8 cellular contexts compared by ENCODE assay signal in genomic region chr1:10032287-10032589, GRCh38. TPM values are rescaled to one million over a fixed set of nuclear protein-coding genes. Genes with fewer than 3 reads are reported as not detected.
A peak's percentile ranks its signal among the peaks of the same experiment; 100 is the strongest.
DNase-seq lines count a peak whose midpoint lies in the region; ATAC-seq and TF ChIP-seq lines count a peak whose summit lies in the region.

No MANE protein-coding gene starts in this region.

- no peak for ATAC-seq in GM18873 (IDR thresholded peaks at IDR 0.05; ENCODE audit: low FRiP score, unreplicated experiment)
- ATAC-seq in GM19328 (IDR thresholded peaks at IDR 0.05; ENCODE audit: unreplicated experiment), result no peak
- no peak for ATAC-seq in GM21737 (IDR thresholded peaks at IDR 0.05; ENCODE audit: unreplicated experiment)

- peak overlapping the region; percentile 90 for H3K4me3 Mint-ChIP-seq in dendritic cell treated with granulocyte-macrophage colony-stimulating factor and Interleukin-4, amounts not matched to agents 40 ng/mL and 50 ng/mL, for 4 days
- H3K4me3 Mint-ChIP-seq in neural crest cell, result peak overlapping the region; percentile 82

- no peaks in the 10 kb centered on the region for H3K9me3 Mint-ChIP-seq in dendritic cell treated with granulocyte-macrophage colony-stimulating factor and Interleukin-4, amounts not matched to agents 40 ng/mL and 50 ng/mL, for 4 days
- H3K9me3 Mint-ChIP-seq in neural crest cell, result no peaks in the 10 kb centered on the region

- H3K27ac ChIP-seq in BLaER1, result peak overlapping the region; percentile 33; the same call in 1 of the 2 replicates

- H3K79me2 ChIP-seq in Loucy (ENCODE audit: insufficient read depth, low read length), result peaks cover 37% of the 10 kb centered on the region

- peaks cover 23% of the 10 kb centered on the region for H3K4me1 ChIP-seq in BLaER1
- peaks cover 28% of the 10 kb centered on the region for H3K4me1 ChIP-seq in Loucy (ENCODE audit: insufficient read depth, low read length, poor library complexity, severe bottlenecking)

- peaks cover 13% of the 10 kb centered on the region for H4K20me1 ChIP-seq in BLaER1
- H4K20me1 ChIP-seq in Loucy (ENCODE audit: insufficient read depth, low read length, poor library complexity, severe bottlenecking), result peaks cover 11% of the 10 kb centered on the region

- peak overlapping the region; percentile 91 for H3K27ac Mint-ChIP-seq in dendritic cell treated with granulocyte-macrophage colony-stimulating factor and Interleukin-4, amounts not matched to agents 40 ng/mL and 50 ng/mL, for 4 days
- peak overlapping the region; percentile 96 for H3K27ac Mint-ChIP-seq in neural crest cell (ENCODE audit: unreplicated experiment)

- H3K4me1 Mint-ChIP-seq in dendritic cell treated with granulocyte-macrophage colony-stimulating factor and Interleukin-4, amounts not matched to agents 40 ng/mL and 50 ng/mL, for 4 days (ENCODE audit: low read depth), result peaks cover 38% of the 10 kb centered on the region
- H3K4me1 Mint-ChIP-seq in neural crest cell, result peaks cover 37% of the 10 kb centered on the region

- peak overlapping the region; percentile 61; the same call in 1 of the 2 replicates for H3K9ac ChIP-seq in BLaER1
- H3K9ac ChIP-seq in Loucy (ENCODE audit: low read depth, low read length, poor library complexity, severe bottlenecking), result peak overlapping the region; percentile 74

- peaks cover 20% of the 10 kb centered on the region for H3K36me3 Mint-ChIP-seq in dendritic cell treated with granulocyte-macrophage colony-stimulating factor and Interleukin-4, amounts not matched to agents 40 ng/mL and 50 ng/mL, for 4 days (ENCODE audit: low read depth)
- no peaks in the 10 kb centered on the region for H3K36me3 Mint-ChIP-seq in neural crest cell (ENCODE audit: low read depth)

- H3K4me3 ChIP-seq in BLaER1 (peak overlapping the region; percentile 54; the same call in 1 of the 2 replicates), Loucy (ENCODE audit: low read length, poor library complexity, severe bottlenecking) (peak overlapping the region; percentile 70)

- H3F3A ChIP-seq in Loucy (ENCODE audit: low read depth), result no peaks in the 10 kb centered on the region

- TF ChIP-seq CTCF in Loucy (conservative IDR thresholded peaks at IDR 0.05; ENCODE audit: low read length) (no peak), neural crest cell (conservative IDR thresholded peaks at IDR 0.05) (no peak)

- H3K36me3 ChIP-seq in BLaER1 (peaks cover 6% of the 10 kb centered on the region), Loucy (ENCODE audit: insufficient read depth, low read length) (no peaks in the 10 kb centered on the region)

- H3K27me3 Mint-ChIP-seq in dendritic cell treated with granulocyte-macrophage colony-stimulating factor and Interleukin-4, amounts not matched to agents 40 ng/mL and 50 ng/mL, for 4 days, result no peaks in the 10 kb centered on the region
- no peaks in the 10 kb centered on the region for H3K27me3 Mint-ChIP-seq in neural crest cell (ENCODE audit: low read depth)

- DNase-seq in neural crest cell (ENCODE audit: low read depth, low spot score), result no peak
- no peak for DNase-seq in DMS53 (lab: John Stamatoyannopoulos, UW)

- H3K27me3 ChIP-seq in BLaER1 (no peaks in the 10 kb centered on the region), Loucy (ENCODE audit: insufficient read depth, low read length, poor library complexity, severe bottlenecking) (no peaks in the 10 kb centered on the region)

- no peaks in the 10 kb centered on the region for H3K9me2 ChIP-seq in Loucy (replicated peaks; ENCODE audit: low read depth, low read length)

- no peaks in the 10 kb centered on the region for H3K9me3 ChIP-seq in BLaER1
- no peaks in the 10 kb centered on the region for H3K9me3 ChIP-seq in Loucy (ENCODE audit: insufficient read depth, low read depth, low read length)

- intact Hi-C loops in dendritic cell treated with granulocyte-macrophage colony-stimulating factor and Interleukin-4, amounts not matched to agents 40 ng/mL and 50 ng/mL, for 4 days (cut with micrococcal nuclease), result loop anchor here (1.0 to 5.0 kb wide), 4 partner anchors 35 to 155 kb away; partner anchors contain the start of genes CTNNBIP1, LZIC, NMNAT1 and RBP7

- peak overlapping the region; percentile 75 for H3K4me2 ChIP-seq in BLaER1
- H3K4me2 ChIP-seq in Loucy (ENCODE audit: low read depth, low read length, poor library complexity, severe bottlenecking), result peak overlapping the region; percentile 91

- peak overlapping the region; percentile 100 for H2AFZ ChIP-seq in Loucy (ENCODE audit: low read length)

RNA-seq across cellular contexts. Expression of gene UBE4B, which starts 0.5 kb away (rescaled TPM):
- total RNA-seq in neural crest cell, result 72.8 and 74.4 TPM in 2 replicates

RNA-seq across cellular contexts. Expression of gene RBP7, which starts 35.2 kb away (rescaled TPM):
- total RNA-seq in neural crest cell, result not detected in 2 replicates
